8 cellular contexts compared by ENCODE assay signal in genomic region chr6:25652007-25652515, GRCh38. TPM values are rescaled to one million over a fixed set of nuclear protein-coding genes. Genes with fewer than 3 reads are reported as not detected.
DNase-seq lines count a peak whose midpoint lies in the region; ATAC-seq and TF ChIP-seq lines count a peak whose summit lies in the region.

SCGN (plus strand) TSS chr6:25652215; CDS start chr6:25652404, 189 bp downstream.

- H3K9me3 Mint-ChIP-seq in MCF 10A (ENCODE audit: unreplicated experiment), result no peaks in the 10 kb centered on the region

- no peak within 1 kb of the TSS for H3K27ac Mint-ChIP-seq in MCF 10A (ENCODE audit: low read depth, unreplicated experiment)

- intact Hi-C loops in MCF 10A (cut with micrococcal nuclease), result no loop called here

- CTCF ChIA-PET in MCF 10A (lab: Yijun Ruan, JAX), result interaction anchor here (0.7 kb wide), 1 partner anchor 10 kb away, joined by 3 read pairs; no protein-coding TSS in a partner anchor

- H3K27me3 Mint-ChIP-seq in MCF 10A (ENCODE audit: insufficient read depth, unreplicated experiment), result peaks cover 67% of the 10 kb centered on the region

- TF ChIP-seq POLR2A in GM18505 (IDR thresholded peaks at IDR 0.05; ENCODE audit: borderline replicate concordance, extremely low read depth, insufficient read depth, insufficient read length), result no peak

- no peaks in the 10 kb centered on the region for H3K36me3 Mint-ChIP-seq in MCF 10A (ENCODE audit: insufficient read depth, unreplicated experiment)

- ATAC-seq in GM18505 (IDR thresholded peaks at IDR 0.05; ENCODE audit: unreplicated experiment) (no peak), HG02642 (IDR thresholded peaks at IDR 0.05; ENCODE audit: poor library complexity, unreplicated experiment) (no peak)

- DNase-seq in activated effector memory CD4-positive, alpha-beta T cell treated with anti-CD3 and anti-CD28 coated beads, Interleukin-2, amount 50 U/mL, for 16 hours, result peak; percentile 68
- no peak for DNase-seq in activated effector memory CD4-positive, alpha-beta T cell treated with Interleukin-2 at 50 U/mL for 16 hours
- DNase-seq in SK-MEL-5 (ENCODE audit: low read depth, low spot score) (peak; percentile 65), MCF 10A (ENCODE audit: unreplicated experiment) (peak; percentile 22), islet precursor cell (peak; percentile 94)
- DNase-seq in stimulated activated CD4-positive, alpha-beta T cell treated with anti-CD3 and anti-CD28 coated beads, Interleukin-15, amount 100 ng/mL, for 24 hours, result peak; percentile 63

- H3K4me1 Mint-ChIP-seq in MCF 10A (ENCODE audit: insufficient read depth, unreplicated experiment), result no peaks in the 10 kb centered on the region

- in situ Hi-C loops in SK-MEL-5 (cut with HindIII; ENCODE audit: low pct_unique_long_range_greater_than_20kb, low sequenced_read_pairs), result no loop called here

- BruUV-seq in MCF 10A (replicated peaks; lab: Mats Ljungman, UMichigan), result no TSS peak

- no peak for TF ChIP-seq CTCF in MCF 10A (IDR thresholded peaks at IDR 0.05; ENCODE audit: unreplicated experiment)

- H3K4me3 Mint-ChIP-seq in MCF 10A (ENCODE audit: unreplicated experiment), result no peak within 1 kb of the TSS

- POLR2A ChIA-PET in MCF 10A (lab: Yijun Ruan, JAX), result interaction anchor here (0.6 kb wide), 1 partner anchor 20 kb away, joined by 3 read pairs; no protein-coding TSS in a partner anchor

RNA-seq across cellular contexts. Expression of gene SCGN, which starts in this region (rescaled TPM):
- 0.26 TPM in 1 of 2 replicates, not detected in the other for total RNA-seq in SK-MEL-5 (2014; rRNA removed; shearing (Covaris generic))
- 0.15 and 0.60 TPM in 2 replicates for polyA plus RNA-seq in SK-MEL-5 (2015; cell fraction: cytosol; rRNA removed)
- not detected in 2 replicates for polyA plus RNA-seq in SK-MEL-5 (2015; cell fraction: nucleus; rRNA removed)
- total RNA-seq in MCF 10A (2022), result not detected in 2 replicates

Comparison
In these comparisons a context has a peak if more than half of its experiments do, and no peak if none do; other contexts are left out.
1. Peak in DNase-seq in SK-MEL-5; RNA of the gene not detected or under 1 TPM.
2. Peak in DNase-seq in MCF 10A; RNA of the gene not detected or under 1 TPM.